8 cellular contexts compared by ENCODE assay signal in genomic region chr5:180802325-180803180, GRCh38. TPM values are rescaled to one million over a fixed set of nuclear protein-coding genes. Genes with fewer than 3 reads are reported as not detected.
DNase-seq lines count a peak whose midpoint lies in the region; ATAC-seq lines count a peak whose summit lies in the region.

Gene MGAT1 (minus strand): TSS chr5:180802806. CDS start chr5:180792971, 9,835 bp downstream.

- H3K9me3 ChIP-seq in ectodermal cell (ENCODE audit: control insufficient read depth, low read length) = no peaks in the 10 kb centered on the region

- no peaks in the 10 kb centered on the region for H3K9me3 Mint-ChIP-seq in activated CD4-positive, alpha-beta memory T cell treated with anti-CD3 and anti-CD28 coated beads for 36 hours

- POLR2A ChIA-PET in activated CD4-positive, alpha-beta memory T cell treated with anti-CD3 and anti-CD28 coated beads for 36 hours (lab: Charles Lee) = interaction anchor here (0.8 to 4.0 kb wide), 7 partner anchors 8 to 459 kb away, joined by 3 to 44 read pairs (median 6); partner anchors contain the start of gene ZFP62

- H3K4me3 ChIP-seq in ectodermal cell (ENCODE audit: insufficient read depth, low read depth, low read length) = peak within 1 kb of the TSS; percentile 84

- H3K27me3 Mint-ChIP-seq in activated CD4-positive, alpha-beta memory T cell treated with anti-CD3 and anti-CD28 coated beads for 36 hours = no peaks in the 10 kb centered on the region

- no peaks in the 10 kb centered on the region for H3K36me3 ChIP-seq in ectodermal cell (ENCODE audit: control insufficient read depth, insufficient read depth, low read length)

- peaks cover 35% of the 10 kb centered on the region for H3K36me3 Mint-ChIP-seq in activated CD4-positive, alpha-beta memory T cell treated with anti-CD3 and anti-CD28 coated beads for 36 hours

- DNase-seq in NCI-H2029 (lab: John Stamatoyannopoulos, UW) = peak; percentile 38
- DNase-seq in NCI-H2029 treated with DMSO at 0.1 percent for 48 hours (lab: John Stamatoyannopoulos, UW) = no peak
- peak; percentile 22 to 73 for DNase-seq in NCI-H446 (lab: John Stamatoyannopoulos, UW)
- DNase-seq in activated CD4-positive, alpha-beta memory T cell treated with anti-CD3 and anti-CD28 coated beads for 36 hours = peak; percentile 84
- peak; percentile 86 to 91 for DNase-seq in lung microvascular endothelial cell (ENCODE audit: low read depth in 2 of 2)
- DNase-seq in stimulated activated CD4-positive, alpha-beta T cell treated with anti-CD3 and anti-CD28 coated beads, TNF-alpha, amount 100 ng/mL, for 48 hours (ENCODE audit: low read depth in 3 of 3) = peak; percentile 47 to 90 (median 54)

- H3K4me1 ChIP-seq in ectodermal cell (ENCODE audit: control insufficient read depth, insufficient read depth, low read length) = peaks cover 16% of the 10 kb centered on the region

- peak within 1 kb of the TSS; percentile 96 for H3K27ac Mint-ChIP-seq in activated CD4-positive, alpha-beta memory T cell treated with anti-CD3 and anti-CD28 coated beads for 36 hours

- WGBS in ectodermal cell, 2 experiments = 1% methylated on average over 84 to 87 of the region's 87 CpGs

- H3K4me3 Mint-ChIP-seq in activated CD4-positive, alpha-beta memory T cell treated with anti-CD3 and anti-CD28 coated beads for 36 hours = peak within 1 kb of the TSS; percentile 85

- H3K27me3 ChIP-seq in ectodermal cell (ENCODE audit: control insufficient read depth, insufficient read depth, low read length, poor library complexity, severe bottlenecking) = no peaks in the 10 kb centered on the region

- intact Hi-C loops in activated CD4-positive, alpha-beta memory T cell treated with anti-CD3 and anti-CD28 coated beads for 36 hours (cut with micrococcal nuclease) = loop anchor here (1.0 to 10.0 kb wide), 7 partner anchors 8 to 510 kb away; partner anchors contain the start of genes CNOT6, MAPK9, RACK1 and TRIM41

- peaks cover 75% of the 10 kb centered on the region for H3K4me1 Mint-ChIP-seq in activated CD4-positive, alpha-beta memory T cell treated with anti-CD3 and anti-CD28 coated beads for 36 hours (ENCODE audit: low read depth)

- H3K27ac ChIP-seq in ectodermal cell (ENCODE audit: insufficient read depth, low read depth, low read length, poor library complexity, severe bottlenecking) = peak within 1 kb of the TSS; percentile 75

- CTCF ChIA-PET in activated CD4-positive, alpha-beta memory T cell treated with anti-CD3 and anti-CD28 coated beads for 36 hours (lab: Charles Lee) = interaction anchor here (1.2 to 4.5 kb wide), 8 partner anchors 8 to 66 kb away, joined by 3 to 32 read pairs (median 5); no protein-coding TSS in a partner anchor

- peak; percentile 43 for ATAC-seq in HG02943 (IDR thresholded peaks at IDR 0.05; ENCODE audit: low read depth, unreplicated experiment)

RNA-seq across cellular contexts. Expression of gene MGAT1, which starts in this region (rescaled TPM):
- total RNA-seq in activated CD4-positive, alpha-beta memory T cell treated with anti-CD3 and anti-CD28 coated beads for 36 hours = 100 to 1,000 TPM; 101 to 106 TPM
- polyA plus RNA-seq in ectodermal cell (2013, experiment 1 of 4) = 80.0 TPM
- polyA plus RNA-seq in ectodermal cell (2013, experiment 2 of 4) = 82.0 TPM
- 50.9 TPM for polyA plus RNA-seq in ectodermal cell (2013, experiment 3 of 4)
- 56.3 TPM for polyA plus RNA-seq in ectodermal cell (2013, experiment 4 of 4)
- total RNA-seq in lung microvascular endothelial cell = 65.8 and 129 TPM in 2 replicates
